In the genomic region with DNA sequence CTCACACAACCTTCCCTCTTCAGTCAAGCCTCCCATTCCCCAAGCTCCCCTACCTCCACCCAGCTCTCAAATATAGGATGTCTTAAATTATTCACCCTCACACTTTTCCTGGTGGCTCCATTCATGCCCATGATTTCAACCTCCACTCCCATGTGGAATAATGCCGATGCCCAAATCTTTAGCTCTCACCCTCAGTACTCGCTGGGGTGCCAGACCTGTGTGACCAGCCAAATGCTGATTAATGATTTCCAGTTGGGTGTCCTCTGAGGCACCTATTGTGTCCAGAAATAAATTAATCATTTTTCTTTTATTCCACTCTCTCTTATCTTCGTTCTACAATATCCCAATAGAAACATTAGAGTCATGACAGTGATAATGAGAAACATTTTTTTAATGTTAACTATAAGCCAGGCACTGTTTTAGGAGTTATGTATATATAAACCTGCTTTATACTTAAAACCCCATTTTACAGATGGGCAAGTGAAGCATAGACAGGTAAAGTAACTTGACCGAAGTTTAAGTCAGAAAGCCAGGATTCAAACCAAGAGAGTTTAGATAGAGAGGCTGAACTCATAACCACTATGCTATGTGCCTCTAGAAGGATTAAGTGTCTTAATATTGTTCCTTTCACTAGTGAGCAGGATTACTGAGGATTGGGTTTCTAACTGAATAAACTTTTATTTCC, we compare ENCODE assay signal across 2 cellular contexts.
TF ChIP-seq lines count a peak whose summit lies in the region.

No MANE protein-coding gene starts in this region.

TF ChIP-seq in HCT116, 20 proteins besides CTCF, POLR2A, EP300 and RAD21:
- TF ChIP-seq, protein P1, sequence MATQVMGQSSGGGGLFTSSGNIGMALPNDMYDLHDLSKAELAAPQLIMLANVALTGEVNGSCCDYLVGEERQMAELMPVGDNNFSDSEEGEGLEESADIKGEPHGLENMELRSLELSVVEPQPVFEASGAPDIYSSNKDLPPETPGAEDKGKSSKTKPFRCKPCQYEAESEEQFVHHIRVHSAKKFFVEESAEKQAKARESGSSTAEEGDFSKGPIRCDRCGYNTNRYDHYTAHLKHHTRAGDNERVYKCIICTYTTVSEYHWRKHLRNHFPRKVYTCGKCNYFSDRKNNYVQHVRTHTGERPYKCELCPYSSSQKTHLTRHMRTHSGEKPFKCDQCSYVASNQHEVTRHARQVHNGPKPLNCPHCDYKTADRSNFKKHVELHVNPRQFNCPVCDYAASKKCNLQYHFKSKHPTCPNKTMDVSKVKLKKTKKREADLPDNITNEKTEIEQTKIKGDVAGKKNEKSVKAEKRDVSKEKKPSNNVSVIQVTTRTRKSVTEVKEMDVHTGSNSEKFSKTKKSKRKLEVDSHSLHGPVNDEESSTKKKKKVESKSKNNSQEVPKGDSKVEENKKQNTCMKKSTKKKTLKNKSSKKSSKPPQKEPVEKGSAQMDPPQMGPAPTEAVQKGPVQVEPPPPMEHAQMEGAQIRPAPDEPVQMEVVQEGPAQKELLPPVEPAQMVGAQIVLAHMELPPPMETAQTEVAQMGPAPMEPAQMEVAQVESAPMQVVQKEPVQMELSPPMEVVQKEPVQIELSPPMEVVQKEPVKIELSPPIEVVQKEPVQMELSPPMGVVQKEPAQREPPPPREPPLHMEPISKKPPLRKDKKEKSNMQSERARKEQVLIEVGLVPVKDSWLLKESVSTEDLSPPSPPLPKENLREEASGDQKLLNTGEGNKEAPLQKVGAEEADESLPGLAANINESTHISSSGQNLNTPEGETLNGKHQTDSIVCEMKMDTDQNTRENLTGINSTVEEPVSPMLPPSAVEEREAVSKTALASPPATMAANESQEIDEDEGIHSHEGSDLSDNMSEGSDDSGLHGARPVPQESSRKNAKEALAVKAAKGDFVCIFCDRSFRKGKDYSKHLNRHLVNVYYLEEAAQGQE (IDR thresholded peaks at IDR 0.05; ENCODE audit: low read depth): no peak
- no peak for TF ChIP-seq EZH2phosphoT487 (IDR thresholded peaks at IDR 0.05; ENCODE audit: borderline replicate concordance)
- no peak for TF ChIP-seq SRF (IDR thresholded peaks at IDR 0.05; ENCODE audit: low read depth)
- TF ChIP-seq CEBPB (IDR thresholded peaks at IDR 0.05; ENCODE audit: low read depth): no peak
- no peak for TF ChIP-seq MAX (IDR thresholded peaks at IDR 0.05)
- no peak for TF ChIP-seq YY1 (IDR thresholded peaks at IDR 0.05; ENCODE audit: extremely low read depth, insufficient replicate concordance, low read depth, low read length)
- TF ChIP-seq JUND (IDR thresholded peaks at IDR 0.05): no peak
- no peak for TF ChIP-seq ZFX (IDR thresholded peaks at IDR 0.05)
- no peak for TF ChIP-seq ELF1 (IDR thresholded peaks at IDR 0.05; ENCODE audit: borderline replicate concordance, low read depth)
- TF ChIP-seq SP1 (IDR thresholded peaks at IDR 0.05; ENCODE audit: low read depth): no peak
- no peak for TF ChIP-seq SIN3A (IDR thresholded peaks at IDR 0.05; ENCODE audit: low read depth)
- no peak for TF ChIP-seq TCF7L2 (IDR thresholded peaks at IDR 0.05; ENCODE audit: borderline replicate concordance, extremely low read depth, insufficient read depth, insufficient read length)
- TF ChIP-seq CBX3 (IDR thresholded peaks at IDR 0.05; ENCODE audit: low read depth): no peak
- TF ChIP-seq, protein P2, sequence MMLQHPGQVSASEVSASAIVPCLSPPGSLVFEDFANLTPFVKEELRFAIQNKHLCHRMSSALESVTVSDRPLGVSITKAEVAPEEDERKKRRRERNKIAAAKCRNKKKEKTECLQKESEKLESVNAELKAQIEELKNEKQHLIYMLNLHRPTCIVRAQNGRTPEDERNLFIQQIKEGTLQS (IDR thresholded peaks at IDR 0.05): no peak

TF ChIP-seq in H1, 55 proteins besides CTCF, POLR2A, EP300 and RAD21:
- TF ChIP-seq, protein P3, sequence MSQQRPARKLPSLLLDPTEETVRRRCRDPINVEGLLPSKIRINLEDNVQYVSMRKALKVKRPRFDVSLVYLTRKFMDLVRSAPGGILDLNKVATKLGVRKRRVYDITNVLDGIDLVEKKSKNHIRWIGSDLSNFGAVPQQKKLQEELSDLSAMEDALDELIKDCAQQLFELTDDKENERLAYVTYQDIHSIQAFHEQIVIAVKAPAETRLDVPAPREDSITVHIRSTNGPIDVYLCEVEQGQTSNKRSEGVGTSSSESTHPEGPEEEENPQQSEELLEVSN (IDR thresholded peaks at IDR 0.05): no peak
- TF ChIP-seq TBP (IDR thresholded peaks at IDR 0.05; ENCODE audit: low read depth, low read length): 0 out of 2 replicates have a peak, but pooled peaks have one; percentile 26
